Comparison of ENCODE assay signal across 11 cellular contexts in genomic region chr16:68276223-68276622, GRCh38. TPM values are rescaled to one million over a fixed set of nuclear protein-coding genes. Genes with fewer than 3 reads are reported as not detected.
DNase-seq lines count a peak whose midpoint lies in the region; ATAC-seq and TF ChIP-seq lines count a peak whose summit lies in the region.
"Had no signal": no experiment of that assay in that cellular context is flagged by ENCODE, and none has a peak within 500 bp of the region (broad histone marks: within the 10 kb centered on the region; RNA-seq: fewer than 3 reads in every experiment).

No MANE protein-coding gene starts in this region.

- H3K27me3 ChIP-seq in breast epithelium (no peaks in the 10 kb centered on the region), aorta (ENCODE audit: control insufficient read depth in 1 of 2, insufficient read depth in 2 of 2, low read length in 1 of 2) (no peaks in the 10 kb centered on the region)
- H3K27me3 ChIP-seq: neutrophil, SJSA1 had no signal

- TF ChIP-seq POLR2A in breast epithelium (IDR thresholded peaks at IDR 0.05), result no peak

- H3K4me1 Mint-ChIP-seq in stimulated activated naive CD8-positive, alpha-beta T cell treated with anti-CD3 and anti-CD28 coated beads, Interleukin-15, Interleukin-2, amounts not matched to agents 100 ng/mL and 50 ng/mL, for 24 hours (ENCODE audit: low read depth), result peaks cover 77% of the 10 kb centered on the region
- H3K4me1 Mint-ChIP-seq in natural killer cell treated with Interleukin-12 subunit alpha and Interleukin-12 subunit beta and Interleukin-15 and Interleukin-18, amount 100 ng/mL, for 72 hours (ENCODE audit: low read depth in 2 of 2), result peaks cover 17 to 25% of the 10 kb centered on the region in 2 donors

- H3K36me3 ChIP-seq in breast epithelium (no peaks in the 10 kb centered on the region), aorta (ENCODE audit: control insufficient read depth in 1 of 2, insufficient read depth in 2 of 2, low read length in 1 of 2) (peaks cover 0 to 8% of the 10 kb centered on the region in 2 donors)
- H3K36me3 ChIP-seq: neutrophil had no signal

- intact Hi-C loops in breast epithelium (cut with DNase I; ENCODE audit: low total_unique reads) (no loop called here), aorta (cut with DNase I) (no loop called here)

- H3K9me3 ChIP-seq in breast epithelium (no peaks in the 10 kb centered on the region), aorta (ENCODE audit: control insufficient read depth, low read length) (no peaks in the 10 kb centered on the region)
- H3K9me3 ChIP-seq: neutrophil, SJSA1 had no signal

- no peaks in the 10 kb centered on the region for H3K9me3 Mint-ChIP-seq in stimulated activated naive CD8-positive, alpha-beta T cell treated with anti-CD3 and anti-CD28 coated beads, Interleukin-15, Interleukin-2, amounts not matched to agents 100 ng/mL and 50 ng/mL, for 24 hours
- no peaks in the 10 kb centered on the region for H3K9me3 Mint-ChIP-seq in natural killer cell treated with Interleukin-12 subunit alpha and Interleukin-12 subunit beta and Interleukin-15 and Interleukin-18, amount 100 ng/mL, for 72 hours

- no peak overlapping the region for H3K4me3 ChIP-seq in breast epithelium
- H3K4me3 ChIP-seq in aorta (ENCODE audit: low read length in 2 of 2), result no peak overlapping the region
- H3K4me3 ChIP-seq: K562, SJSA1 had no signal

- ATAC-seq in stimulated activated naive CD8-positive, alpha-beta T cell treated with anti-CD3 and anti-CD28 coated beads, Interleukin-15, Interleukin-2, amounts not matched to agents 100 U/mL and 50 U/mL, for 24 hours, result no peak
- no peak for ATAC-seq in natural killer cell treated with Interleukin-12 subunit alpha and Interleukin-12 subunit beta and Interleukin-15 and Interleukin-18, amount 100 ng/mL, for 72 hours
- ATAC-seq in aorta (ENCODE audit: low FRiP score) (peak; percentile 71), GM19395 (IDR thresholded peaks at IDR 0.05; ENCODE audit: unreplicated experiment) (no peak)
- ATAC-seq: K562 had no signal

- no peaks in the 10 kb centered on the region for H3K27me3 Mint-ChIP-seq in stimulated activated naive CD8-positive, alpha-beta T cell treated with anti-CD3 and anti-CD28 coated beads, Interleukin-15, Interleukin-2, amounts not matched to agents 100 ng/mL and 50 ng/mL, for 24 hours
- no peaks in the 10 kb centered on the region for H3K27me3 Mint-ChIP-seq in natural killer cell treated with Interleukin-12 subunit alpha and Interleukin-12 subunit beta and Interleukin-15 and Interleukin-18, amount 100 ng/mL, for 72 hours

- H3K27ac Mint-ChIP-seq in stimulated activated naive CD8-positive, alpha-beta T cell treated with anti-CD3 and anti-CD28 coated beads, Interleukin-15, Interleukin-2, amounts not matched to agents 100 ng/mL and 50 ng/mL, for 24 hours, result peak overlapping the region; percentile 83
- H3K27ac Mint-ChIP-seq in natural killer cell treated with Interleukin-12 subunit alpha and Interleukin-12 subunit beta and Interleukin-15 and Interleukin-18, amount 100 ng/mL, for 72 hours, result peak overlapping the region; percentile 27 to 90

- 7 to 23% methylated on average over 3 of the region's 3 CpGs for WGBS in aorta, 2 donors

- in situ Hi-C loops in GM13976 (cut with MboI; ENCODE audit: low sequenced_read_pairs, unreplicated experiment), result no loop called here

- H3K4me1 ChIP-seq in breast epithelium (no peaks in the 10 kb centered on the region), aorta (ENCODE audit: control insufficient read depth in 1 of 2, insufficient read depth in 2 of 2, low read length in 2 of 2) (no peaks in the 10 kb centered on the region)
- H3K4me1 ChIP-seq: SJSA1 had no signal

- DNase-seq in stimulated activated naive CD8-positive, alpha-beta T cell treated with anti-CD3 and anti-CD28 coated beads, Interleukin-15, Interleukin-2, amounts not matched to agents 100 U/mL and 50 U/mL, for 24 hours, result no peak
- DNase-seq in breast epithelium (ENCODE audit: low spot score in 2 of 2) (no peak), aorta (no peak), NCI-H345 (lab: John Stamatoyannopoulos, UW) (no peak), GM13976 (ENCODE audit: low spot score) (no peak)
- no peak for DNase-seq in natural killer cell treated with Interleukin-12 subunit alpha and Interleukin-12 subunit beta and Interleukin-15 and Interleukin-18, amount 100 ng/mL, for 72 hours (ENCODE audit: low spot score)

- H3K36me3 Mint-ChIP-seq in stimulated activated naive CD8-positive, alpha-beta T cell treated with anti-CD3 and anti-CD28 coated beads, Interleukin-15, Interleukin-2, amounts not matched to agents 100 ng/mL and 50 ng/mL, for 24 hours (ENCODE audit: low read depth), result peaks cover 51% of the 10 kb centered on the region
- H3K36me3 Mint-ChIP-seq in natural killer cell treated with Interleukin-12 subunit alpha and Interleukin-12 subunit beta and Interleukin-15 and Interleukin-18, amount 100 ng/mL, for 72 hours, result peaks cover 5% of the 10 kb centered on the region

- no peak for TF ChIP-seq CTCF in breast epithelium (IDR thresholded peaks at IDR 0.05)
- no peak for TF ChIP-seq CTCF in GM13976 (IDR thresholded peaks at IDR 0.05; ENCODE audit: borderline replicate concordance, control extremely low read depth, extremely low read depth, insufficient read depth, missing control alignments)

- H3K27ac ChIP-seq in breast epithelium (peak overlapping the region; percentile 28 to 74), aorta (ENCODE audit: low read depth in 1 of 2, low read length in 2 of 2) (peak overlapping the region in 1 of 2 donors; percentile 36)
- H3K27ac ChIP-seq: neutrophil, SJSA1 had no signal

- H3K4me3 Mint-ChIP-seq in stimulated activated naive CD8-positive, alpha-beta T cell treated with anti-CD3 and anti-CD28 coated beads, Interleukin-15, Interleukin-2, amounts not matched to agents 100 ng/mL and 50 ng/mL, for 24 hours, result peak overlapping the region; percentile 11
- H3K4me3 Mint-ChIP-seq in natural killer cell treated with Interleukin-12 subunit alpha and Interleukin-12 subunit beta and Interleukin-15 and Interleukin-18, amount 100 ng/mL, for 72 hours, result no peak overlapping the region

RNA-seq across cellular contexts. Expression of gene SLC7A6, which starts 11.9 kb away (rescaled TPM):
- 100 to 1,000 TPM in 1 of 3 donors, 10 to 100 TPM in 2; 43.2 to 284 (median 65.2) TPM for total RNA-seq in breast epithelium
- total RNA-seq in natural killer cell treated with Interleukin-12 subunit alpha and Interleukin-12 subunit beta and Interleukin-15 and Interleukin-18, amount 100 ng/mL, for 72 hours, result 100 to 1,000 TPM in 1 of 2 donors, 10 to 100 TPM in 1; 56.2 to 111 TPM
- total RNA-seq in aorta, result 10 to 100 TPM; 47.0 to 52.4 TPM
- polyA plus RNA-seq in aorta, result 10 to 100 TPM in 1 of 2 donors, 1 to 10 TPM in 1; 2.4 to 12.8 TPM

RNA-seq across cellular contexts. Expression of gene PLA2G15, which starts 31.1 kb away (rescaled TPM):
- 10 to 100 TPM; 15.4 to 34.7 (median 19.8) TPM for total RNA-seq in breast epithelium
- 10 to 100 TPM; 11.6 to 11.8 TPM for total RNA-seq in natural killer cell treated with Interleukin-12 subunit alpha and Interleukin-12 subunit beta and Interleukin-15 and Interleukin-18, amount 100 ng/mL, for 72 hours
- total RNA-seq in aorta, result 10 to 100 TPM; 13.6 to 28.4 TPM
- 1 to 10 TPM; 7.2 to 7.5 TPM for polyA plus RNA-seq in aorta

RNA-seq across cellular contexts. Expression of gene SLC7A6OS, which starts 34.5 kb away (rescaled TPM):
- total RNA-seq in breast epithelium (10 to 100 TPM; 16.4 to 18.6 (median 16.5) TPM), aorta (10 to 100 TPM; 13.7 to 21.1 TPM)
- total RNA-seq in natural killer cell treated with Interleukin-12 subunit alpha and Interleukin-12 subunit beta and Interleukin-15 and Interleukin-18, amount 100 ng/mL, for 72 hours, result 10 to 100 TPM; 25.8 to 27.9 TPM
- 1 to 10 TPM; 4.0 to 8.3 TPM for polyA plus RNA-seq in aorta

RNA-seq across cellular contexts. Expression of gene PRMT7, which starts 34.6 kb away (rescaled TPM):
- total RNA-seq in breast epithelium, result 10 to 100 TPM; 38.4 to 53.4 (median 41.0) TPM
- 10 to 100 TPM; 45.7 to 90.9 TPM for total RNA-seq in natural killer cell treated with Interleukin-12 subunit alpha and Interleukin-12 subunit beta and Interleukin-15 and Interleukin-18, amount 100 ng/mL, for 72 hours
- total RNA-seq in aorta, result 10 to 100 TPM; 21.4 to 41.7 TPM
- 10 to 100 TPM; 11.0 to 99.2 TPM for polyA plus RNA-seq in aorta

RNA-seq across cellular contexts. Expression of gene ESRP2, which starts 40.3 kb away (rescaled TPM):
- total RNA-seq in breast epithelium (10 to 100 TPM in 2 of 3 donors, under 1 TPM in 1; 0.80 to 58.0 (median 26.5) TPM), aorta (under 1 TPM; 0.36 to 0.60 TPM)
- total RNA-seq in natural killer cell treated with Interleukin-12 subunit alpha and Interleukin-12 subunit beta and Interleukin-15 and Interleukin-18, amount 100 ng/mL, for 72 hours, result under 1 TPM in 1 of 2 donors, not detected in 1; 0.12 TPM
- 1 to 10 TPM in 1 of 2 donors, under 1 TPM in 1; 0.03 to 2.3 TPM for polyA plus RNA-seq in aorta
